In the genomic region with DNA sequence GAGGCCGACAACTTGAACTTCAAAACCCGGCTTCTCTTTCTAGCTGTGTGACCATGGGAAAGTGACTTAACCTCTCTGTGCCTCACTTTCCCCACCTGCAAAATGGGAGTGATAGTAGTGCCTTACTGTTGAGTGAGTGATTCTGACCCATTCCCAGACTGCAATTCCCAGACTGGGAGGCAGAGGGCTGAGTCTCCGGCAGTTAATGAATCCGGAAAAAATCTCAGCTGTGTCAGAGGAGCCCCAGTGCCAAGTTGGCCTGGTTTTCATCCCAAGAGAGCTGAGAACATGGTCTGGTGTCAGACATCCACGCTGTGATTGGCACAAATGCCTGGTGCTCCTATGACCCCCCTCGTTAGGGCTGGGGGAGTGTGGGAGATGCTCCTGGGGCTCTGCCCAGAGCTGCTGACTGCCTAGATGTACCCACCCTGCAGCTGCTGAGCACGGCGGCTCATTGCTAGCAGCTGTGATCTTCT, we compare ENCODE assay signal across 10 cellular contexts. TPM values are rescaled to one million over a fixed set of nuclear protein-coding genes. Genes with fewer than 3 reads are reported as not detected.
DNase-seq lines count a peak whose midpoint lies in the region; ATAC-seq and TF ChIP-seq lines count a peak whose summit lies in the region.
"Had no signal": no experiment of that assay in that cellular context is flagged by ENCODE, and none has a peak within 500 bp of the region (broad histone marks: within the 10 kb centered on the region; RNA-seq: fewer than 3 reads in every experiment).

No MANE protein-coding gene starts in this region.

- no peaks in the 10 kb centered on the region for H3K79me1 ChIP-seq in mesendoderm (ENCODE audit: low read length)

- ATAC-seq in HG02884 (IDR thresholded peaks at IDR 0.05; ENCODE audit: unreplicated experiment): no peak
- ATAC-seq: T-helper 17 cell had no signal

- 38% methylated on average over 6 of the region's 8 CpGs for WGBS in esophagus muscularis mucosa
- no CpG with 5 or more reads among the region's 8 CpGs for WGBS in mesendoderm (ENCODE audit: extremely low coverage, insufficient coverage, low lambda C conversion rate)

- no peaks in the 10 kb centered on the region for H3K9me3 ChIP-seq in esophagus muscularis mucosa
- H3K9me3 ChIP-seq: tibial artery had no signal

- TF ChIP-seq CTCF in AG09319 (IDR thresholded peaks at IDR 0.05; ENCODE audit: low read depth, low read length) (peak; percentile 51), esophagus muscularis mucosa (IDR thresholded peaks at IDR 0.05) (peak; percentile 8 to 38 (median 22))

- peaks cover 0 to 53% (median 2%) of the 10 kb centered on the region in 4 donors for H3K27me3 ChIP-seq in esophagus muscularis mucosa
- H3K27me3 ChIP-seq in mesendoderm (ENCODE audit: insufficient read depth, low read length, poor library complexity): no peaks in the 10 kb centered on the region

- H3K56ac ChIP-seq in mesendoderm (ENCODE audit: low read length): no peak overlapping the region

- intact Hi-C loops in esophagus muscularis mucosa (cut with DNase I): no loop called here

- no peak overlapping the region for H3K9ac ChIP-seq in mesendoderm (ENCODE audit: low read length)

- no peak overlapping the region for H2BK15ac ChIP-seq in mesendoderm (replicated peaks; ENCODE audit: low read depth)

- no peak overlapping the region for H2AK5ac ChIP-seq in mesendoderm (ENCODE audit: low read length)

- no peak overlapping the region for H3K18ac ChIP-seq in mesendoderm (ENCODE audit: low read length)

- DNase-seq in AG09319 (ENCODE audit: extremely low read depth, low read depth): peak; percentile 7
- DNase-seq in NCI-H2171 treated with DMSO at 0.1 percent for 48 hours (lab: John Stamatoyannopoulos, UW): peak; percentile 95
- no peak for DNase-seq in esophagus muscularis mucosa (ENCODE audit: extremely low spot score)
- DNase-seq in mesendoderm: peak; percentile 40
- DNase-seq in AML-193 (lab: John Stamatoyannopoulos, UW): no peak
- DNase-seq in KG1 (lab: John Stamatoyannopoulos, UW): no peak
- no peak for DNase-seq in stimulated activated CD4-positive, alpha-beta T cell treated with anti-CD3 and anti-CD28 coated beads, Interleukin-4, amount 100 ng/mL, for 4 hours
- DNase-seq: T-helper 17 cell, tibial artery had no signal

- H4K8ac ChIP-seq in mesendoderm (ENCODE audit: low read depth, low read length): no peak overlapping the region

- H2BK5ac ChIP-seq in mesendoderm (ENCODE audit: low read length): no peak overlapping the region

- H3K4ac ChIP-seq in mesendoderm (ENCODE audit: low read depth, low read length): no peak overlapping the region

- H2BK120ac ChIP-seq in mesendoderm (ENCODE audit: low read depth, low read length): no peak overlapping the region

- no peak overlapping the region for H3K23ac ChIP-seq in mesendoderm (ENCODE audit: low read length)

- no peak for TF ChIP-seq EP300 in esophagus muscularis mucosa (IDR thresholded peaks at IDR 0.05)

- H3K4me2 ChIP-seq in mesendoderm (ENCODE audit: low read length): no peak overlapping the region

- H3K4me3 ChIP-seq in esophagus muscularis mucosa: no peak overlapping the region
- H3K4me3 ChIP-seq in mesendoderm (ENCODE audit: low read length): no peak overlapping the region
- H3K4me3 ChIP-seq: tibial artery had no signal

- H3K4me1 ChIP-seq in esophagus muscularis mucosa (no peaks in the 10 kb centered on the region), mesendoderm (ENCODE audit: control insufficient read depth, low read depth, low read length) (no peaks in the 10 kb centered on the region)

- H3K27ac ChIP-seq in esophagus muscularis mucosa (replicated peaks in 1 of 4) (no peak overlapping the region), mesendoderm (ENCODE audit: low read depth, low read length) (no peak overlapping the region)
- H3K27ac ChIP-seq: tibial artery had no signal

- TF ChIP-seq POLR2A in esophagus muscularis mucosa (IDR thresholded peaks at IDR 0.05; ENCODE audit: low read depth): no peak

- H3K36me3 ChIP-seq in esophagus muscularis mucosa (no peaks in the 10 kb centered on the region), mesendoderm (ENCODE audit: control insufficient read depth, insufficient read depth, low read length) (no peaks in the 10 kb centered on the region)
- H3K36me3 ChIP-seq: tibial artery had no signal

- no peak overlapping the region for H4K5ac ChIP-seq in mesendoderm (ENCODE audit: low read length)

- no peaks in the 10 kb centered on the region for H3K79me2 ChIP-seq in mesendoderm (ENCODE audit: control insufficient read depth, insufficient read depth, low read length)

RNA-seq across cellular contexts. Expression of a gene that starts 50.0 kb away (rescaled TPM):
- 100 to 1,000 TPM; 113 to 183 (median 145) TPM for total RNA-seq in esophagus muscularis mucosa
- 58.6 TPM for polyA plus RNA-seq in mesendoderm (2013, experiment 1 of 2)
- 60.9 TPM for polyA plus RNA-seq in mesendoderm (2013, experiment 2 of 2)

RNA-seq across cellular contexts. Expression of a gene that starts 51.2 kb away (rescaled TPM):
- total RNA-seq in esophagus muscularis mucosa: 10 to 100 TPM in 3 of 4 donors, 1 to 10 TPM in 1; 3.6 to 17.1 (median 11.6) TPM
- 42.1 TPM for polyA plus RNA-seq in mesendoderm (2013, experiment 1 of 2)
- polyA plus RNA-seq in mesendoderm (2013, experiment 2 of 2): 41.1 TPM

RNA-seq across cellular contexts. Expression of a gene that starts 57.4 kb away (rescaled TPM):
- 100 to 1,000 TPM; 297 to 717 (median 464) TPM for total RNA-seq in esophagus muscularis mucosa
- 348 TPM for polyA plus RNA-seq in mesendoderm (2013, experiment 1 of 2)
- polyA plus RNA-seq in mesendoderm (2013, experiment 2 of 2): 352 TPM

Comparison
In these comparisons a context has a peak if more than half of its experiments do, and no peak if none do; other contexts are left out.
1. DNase-seq: peak in AG09319 (single experiment), NCI-H2171 treated with DMSO at 0.1 percent for 48 hours (single experiment) and mesendoderm (single experiment); none in esophagus muscularis mucosa (single experiment), AML-193 (0 of 2), KG1 (single experiment) and stimulated activated CD4-positive, alpha-beta T cell treated with anti-CD3 and anti-CD28 coated beads, Interleukin-4, amount 100 ng/mL, for 4 hours (0 of 2).